ENCODE assay signal across 8 cellular contexts in the genomic region with DNA sequence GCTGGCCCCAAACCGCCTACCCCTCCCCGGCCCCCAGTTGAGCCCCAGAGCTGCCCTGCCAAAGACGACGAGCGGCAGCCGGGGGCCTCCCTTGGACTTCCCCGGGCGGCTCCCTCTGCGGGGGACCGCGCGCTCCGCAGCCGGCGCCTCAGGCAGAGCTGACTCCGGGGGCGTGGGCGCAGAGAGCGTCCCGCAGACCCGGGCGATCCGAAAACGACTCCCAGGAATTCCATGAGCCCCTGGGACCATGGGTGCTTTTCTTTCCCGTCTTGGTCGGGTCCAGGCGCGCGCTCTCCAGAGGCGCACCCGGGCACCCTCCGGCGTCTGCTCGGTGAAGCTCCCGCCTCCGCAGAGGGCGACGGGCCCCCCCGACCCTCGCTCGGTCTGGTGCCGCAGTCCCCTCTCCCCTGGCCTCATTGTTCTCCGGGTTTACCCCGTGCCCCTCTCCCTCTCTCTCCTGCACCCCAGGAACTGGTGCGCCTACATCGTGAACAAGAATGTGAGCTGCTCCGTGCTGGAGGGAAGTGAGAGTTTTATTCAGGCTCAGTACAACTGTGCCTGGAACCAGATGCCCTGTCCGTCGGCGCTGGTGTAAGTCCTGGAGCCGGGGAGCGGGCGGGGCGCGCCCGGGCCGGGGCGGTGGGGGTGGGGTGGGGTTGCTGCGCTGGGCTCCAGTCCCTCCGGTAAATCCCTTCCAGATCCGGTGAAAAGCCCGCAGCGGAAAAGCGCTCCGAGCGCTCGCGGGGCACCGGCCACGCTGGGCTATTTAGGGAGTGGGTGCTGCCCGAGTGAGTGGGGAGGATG. TPM values are rescaled to one million over a fixed set of nuclear protein-coding genes. Genes with fewer than 3 reads are reported as not detected.
DNase-seq lines count a peak whose midpoint lies in the region; ATAC-seq and TF ChIP-seq lines count a peak whose summit lies in the region.

No MANE protein-coding gene starts in this region.

- peak overlapping the region; percentile 36 to 72 (median 56) for H3K27ac ChIP-seq in Peyer's patch
- H3K27ac ChIP-seq in colonic mucosa = peak overlapping the region; percentile 53
- H3K27ac ChIP-seq in lung (ENCODE audit: low read depth in 1 of 2, low read length in 1 of 2) = peak overlapping the region; percentile 86
- peak overlapping the region; percentile 42 for H3K27ac ChIP-seq in substantia nigra (ENCODE audit: low read depth, low read length, poor library complexity, severe bottlenecking)

- TF ChIP-seq POLR2A in Peyer's patch (IDR thresholded peaks at IDR 0.05) = no peak

- H3K9ac ChIP-seq in colonic mucosa (ENCODE audit: low read depth in 2 of 2, low read length in 2 of 2) = peak overlapping the region in 1 of 2 donors; percentile 54

- WGBS in lung, 2 donors = 0 to 1% methylated on average over 62 to 71 of the region's 71 CpGs

- H3K4me3 ChIP-seq in Peyer's patch (peak overlapping the region; percentile 46 to 60 (median 54)), colonic mucosa (peak overlapping the region; percentile 10), lung (peak overlapping the region; percentile 36)

- intact Hi-C loops in Right ventricle myocardium inferior (cut with DNase I) = no loop called here
- intact Hi-C loops in cardiac septum (cut with DNase I) = no loop called here
- intact Hi-C loops in colonic mucosa (cut with DNase I) = no loop called here

- H3K9me3 ChIP-seq in Peyer's patch (no peaks in the 10 kb centered on the region), colonic mucosa (no peaks in the 10 kb centered on the region), lung (ENCODE audit: control insufficient read depth in 2 of 2, insufficient read depth in 1 of 2, low read length in 1 of 2) (no peaks in the 10 kb centered on the region)

- TF ChIP-seq CTCF in Peyer's patch (IDR thresholded peaks at IDR 0.05) = no peak
- TF ChIP-seq CTCF in colonic mucosa (IDR thresholded peaks at IDR 0.05) = no peak
- TF ChIP-seq CTCF in lung (IDR thresholded peaks at IDR 0.05; ENCODE audit: control extremely low read depth, extremely low read depth) = no peak

- no peaks in the 10 kb centered on the region for H3K36me3 ChIP-seq in Peyer's patch
- H3K36me3 ChIP-seq in colonic mucosa = no peaks in the 10 kb centered on the region
- H3K36me3 ChIP-seq in lung (ENCODE audit: control insufficient read depth in 2 of 2, insufficient read depth in 2 of 2, low read length in 2 of 2) = no peaks in the 10 kb centered on the region

- peaks cover 0 to 24% (median 5%) of the 10 kb centered on the region in 4 donors for H3K4me1 ChIP-seq in Peyer's patch
- H3K4me1 ChIP-seq in colonic mucosa = peaks cover 3% of the 10 kb centered on the region
- H3K4me1 ChIP-seq in lung (ENCODE audit: control insufficient read depth in 2 of 2, insufficient read depth in 2 of 2, low read length in 2 of 2) = peaks cover 5 to 16% of the 10 kb centered on the region in 2 donors

- DNase-seq in Right ventricle myocardium inferior (ENCODE audit: missing footprints) = peak; percentile 81
- no peak for DNase-seq in cardiac septum (ENCODE audit: low spot score)
- peak in 1 of 3 donors; percentile 55 for DNase-seq in Peyer's patch
- no peak for DNase-seq in colonic mucosa
- DNase-seq in lung (ENCODE audit: low spot score) = no peak
- DNase-seq in substantia nigra (lab: John Stamatoyannopoulos, UW) = no peak
- no peak for DNase-seq in NCI-H1105 (lab: John Stamatoyannopoulos, UW)
- no peak for DNase-seq in DMS153 (lab: John Stamatoyannopoulos, UW)

- peaks cover 0 to 12% of the 10 kb centered on the region in 2 donors for H3K27me3 ChIP-seq in Peyer's patch
- peaks cover 30% of the 10 kb centered on the region for H3K27me3 ChIP-seq in colonic mucosa
- H3K27me3 ChIP-seq in lung (ENCODE audit: control insufficient read depth, insufficient read depth) = peaks cover 12% of the 10 kb centered on the region

- ATAC-seq in Right ventricle myocardium inferior (peak; percentile 72), lung (ENCODE audit: insufficient read depth, low FRiP score) (peak; percentile 20)

RNA-seq across cellular contexts. Expression of a gene that starts 0.7 kb away (rescaled TPM):
- total RNA-seq in Right ventricle myocardium inferior (24.6 TPM), cardiac septum (11.1 TPM), Peyer's patch (10 to 100 TPM in 2 of 4 donors, 1 to 10 TPM in 2; 6.8 to 54.5 (median 12.8) TPM), colonic mucosa (10 to 100 TPM; 17.0 to 23.2 TPM), lung (10 to 100 TPM; 13.9 to 63.2 TPM)
- 10 to 100 TPM; 13.5 to 58.0 TPM for polyA plus RNA-seq in lung
